In the genomic region with DNA sequence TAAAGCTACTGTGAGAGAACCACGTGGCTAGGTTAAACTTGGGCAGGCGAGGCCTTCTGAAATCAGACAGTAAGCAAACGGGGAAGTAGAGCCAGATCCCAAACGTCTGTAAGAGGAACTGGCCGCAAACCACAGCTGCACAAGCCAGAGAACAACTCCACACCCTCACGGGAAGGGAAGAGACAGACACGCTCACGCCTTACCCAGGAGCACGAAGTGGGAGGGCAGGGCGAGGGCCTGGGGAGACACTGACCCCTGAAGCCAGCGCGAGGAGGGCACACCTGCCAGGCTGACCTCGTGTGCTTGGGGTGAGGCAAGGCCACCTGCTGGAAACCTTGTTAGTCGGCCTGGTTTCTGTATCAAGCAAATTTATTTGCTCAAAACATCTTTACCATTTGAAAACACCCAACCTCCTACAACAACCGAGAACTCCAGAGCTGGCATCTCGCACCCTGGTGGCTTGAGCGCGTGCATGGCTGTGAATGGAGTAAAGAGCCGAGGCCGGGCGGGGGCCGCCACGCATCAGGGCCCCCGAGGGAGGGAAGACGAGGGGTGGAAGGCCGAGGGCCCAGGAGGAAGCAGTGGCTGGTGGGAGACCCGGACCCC, we compare ENCODE assay signal across 8 cellular contexts. TPM values are rescaled to one million over a fixed set of nuclear protein-coding genes. Genes with fewer than 3 reads are reported as not detected.
DNase-seq lines count a peak whose midpoint lies in the region; TF ChIP-seq lines count a peak whose summit lies in the region.

No MANE protein-coding gene starts in this region.

- H4K20me1 ChIP-seq in H9 (ENCODE audit: control insufficient read depth, insufficient read depth, insufficient read length): no peaks in the 10 kb centered on the region

- no peaks in the 10 kb centered on the region for H3K23me2 ChIP-seq in H9 (ENCODE audit: insufficient read length, low read depth, low read length, poor library complexity, severe bottlenecking)

- in situ Hi-C loops in GM13977 (cut with MboI; ENCODE audit: low pct_unique_long_range_greater_than_20kb, low sequenced_read_pairs, unreplicated experiment): no loop called here

- peak overlapping the region; percentile 32 for H2BK5ac ChIP-seq in H9 (ENCODE audit: insufficient read length, low read length)

- H3K9me3 Mint-ChIP-seq in H9: no peaks in the 10 kb centered on the region
- no peaks in the 10 kb centered on the region for H3K9me3 Mint-ChIP-seq in stimulated activated naive CD8-positive, alpha-beta T cell treated with anti-CD3 and anti-CD28 coated beads, Interleukin-15, Interleukin-2, amounts not matched to agents 100 ng/mL and 50 ng/mL, for 24 hours

- H2AK5ac ChIP-seq in H9 (ENCODE audit: insufficient read length, low read length): no peak overlapping the region

- no peak overlapping the region for H3K4me2 ChIP-seq in H9 (ENCODE audit: insufficient read depth, insufficient read length, low read length)

- peaks cover 16 to 53% (median 47%) of the 10 kb centered on the region in 3 experiments; a peak in 6 of 7 replicates for H3K36me3 Mint-ChIP-seq in H9 (ENCODE audit: insufficient read depth in 1 of 3, low read depth in 3 of 3)
- peaks cover 30% of the 10 kb centered on the region for H3K36me3 Mint-ChIP-seq in stimulated activated naive CD8-positive, alpha-beta T cell treated with anti-CD3 and anti-CD28 coated beads, Interleukin-15, Interleukin-2, amounts not matched to agents 100 ng/mL and 50 ng/mL, for 24 hours (ENCODE audit: low read depth)

- H3K9me3 ChIP-seq in H9 (ENCODE audit: control insufficient read depth, low read depth, low read length): no peaks in the 10 kb centered on the region

- WGBS in H9 (ENCODE audit: extremely low coverage, insufficient read length, low lambda C conversion rate): no CpG with 5 or more reads among the region's 27 CpGs

- no peaks in the 10 kb centered on the region for H3K27me3 Mint-ChIP-seq in H9 (ENCODE audit: low read depth)
- H3K27me3 Mint-ChIP-seq in stimulated activated naive CD8-positive, alpha-beta T cell treated with anti-CD3 and anti-CD28 coated beads, Interleukin-15, Interleukin-2, amounts not matched to agents 100 ng/mL and 50 ng/mL, for 24 hours: no peaks in the 10 kb centered on the region

- H3K4me3 Mint-ChIP-seq in H9: no peak overlapping the region
- peak overlapping the region; percentile 28 for H3K4me3 Mint-ChIP-seq in stimulated activated naive CD8-positive, alpha-beta T cell treated with anti-CD3 and anti-CD28 coated beads, Interleukin-15, Interleukin-2, amounts not matched to agents 100 ng/mL and 50 ng/mL, for 24 hours

- peak overlapping the region in 2 of 3 experiments; percentile 61 to 94; a peak in 4 of 7 replicates for H3K27ac Mint-ChIP-seq in H9
- H3K27ac Mint-ChIP-seq in stimulated activated naive CD8-positive, alpha-beta T cell treated with anti-CD3 and anti-CD28 coated beads, Interleukin-15, Interleukin-2, amounts not matched to agents 100 ng/mL and 50 ng/mL, for 24 hours: peak overlapping the region; percentile 88

- no peak overlapping the region for H3K18ac ChIP-seq in H9 (ENCODE audit: insufficient read length, low read depth, low read length)

- TF ChIP-seq CTCF in H9 (conservative IDR thresholded peaks at IDR 0.05) (no peak), GM13977 (IDR thresholded peaks at IDR 0.05; ENCODE audit: extremely low read depth, insufficient read depth, missing control alignments) (no peak)

- H3K14ac ChIP-seq in H9 (ENCODE audit: insufficient read depth, low read length): no peak overlapping the region

- no peak overlapping the region for H4K8ac ChIP-seq in H9 (replicated peaks; ENCODE audit: insufficient read length, low read depth, low read length)

- H2BK15ac ChIP-seq in H9 (ENCODE audit: low read depth, low read length): no peak overlapping the region

- H2BK20ac ChIP-seq in H9 (ENCODE audit: low read depth, low read length, poor library complexity, severe bottlenecking): no peak overlapping the region

- H3K27me3 ChIP-seq in H9 (ENCODE audit: insufficient read depth, low read length): no peaks in the 10 kb centered on the region

- H3K4ac ChIP-seq in H9 (ENCODE audit: low read depth, low read length): no peak overlapping the region

- H3K4me1 ChIP-seq in H9 (ENCODE audit: insufficient read depth, low read length): no peaks in the 10 kb centered on the region

- no peaks in the 10 kb centered on the region for H3K79me1 ChIP-seq in H9 (ENCODE audit: insufficient read depth, low read depth, low read length, poor library complexity, severe bottlenecking)

- no peak overlapping the region for H2BK120ac ChIP-seq in H9 (ENCODE audit: low read depth, low read length, poor library complexity, severe bottlenecking)

- no peak overlapping the region for H3K23ac ChIP-seq in H9 (ENCODE audit: insufficient read length, low read depth, low read length)

- 0 out of 4 replicates have a peak, but pooled peaks cover 0 to 2% of the 10 kb centered on the region in 2 experiments for H3K4me1 Mint-ChIP-seq in H9
- peaks cover 63% of the 10 kb centered on the region for H3K4me1 Mint-ChIP-seq in stimulated activated naive CD8-positive, alpha-beta T cell treated with anti-CD3 and anti-CD28 coated beads, Interleukin-15, Interleukin-2, amounts not matched to agents 100 ng/mL and 50 ng/mL, for 24 hours (ENCODE audit: low read depth)

- no peak overlapping the region for H4K5ac ChIP-seq in H9 (ENCODE audit: insufficient read length, low read depth, low read length)

- no peak overlapping the region for H3K9ac ChIP-seq in H9 (ENCODE audit: extremely low read depth, insufficient read length, low read length)

- no peak for DNase-seq in H9
- DNase-seq in T-helper 9 cell: peak; percentile 52
- DNase-seq in globus pallidus (ENCODE audit: low spot score): peak; percentile 62
- no peak for DNase-seq in NCI-H1092 treated with DMSO at 0.1 percent for 48 hours (lab: John Stamatoyannopoulos, UW)
- no peak for DNase-seq in NCI-H446 (lab: John Stamatoyannopoulos, UW)
- DNase-seq in GM13977 (ENCODE audit: low spot score): no peak
- no peak for DNase-seq in NCI-H524 treated with DMSO at 0.1 percent for 48 hours (lab: John Stamatoyannopoulos, UW)

- no peak overlapping the region for H3T11ph ChIP-seq in H9 (ENCODE audit: low read length)

- H2BK12ac ChIP-seq in H9 (ENCODE audit: insufficient read length, low read depth, low read length): no peak overlapping the region

- no peak overlapping the region for H3K27ac ChIP-seq in H9 (ENCODE audit: insufficient read length, low read depth, low read length)

- no peak overlapping the region for H4K91ac ChIP-seq in H9 (ENCODE audit: insufficient read length, low read depth, low read length)

- no peak overlapping the region for H2AFZ ChIP-seq in H9 (ENCODE audit: low read length)

- H3K56ac ChIP-seq in H9 (ENCODE audit: insufficient read length, low read depth, low read length): no peak overlapping the region

- H3K79me2 ChIP-seq in H9 (ENCODE audit: insufficient read depth, low read length): no peaks in the 10 kb centered on the region

RNA-seq across cellular contexts. Expression of a gene that starts 7.3 kb away (rescaled TPM):
- total RNA-seq in H9 (2021): 261 and 272 TPM in 2 replicates

RNA-seq across cellular contexts. Expression of a gene that starts 15.9 kb away (rescaled TPM):
- total RNA-seq in H9 (2021): 355 and 363 TPM in 2 replicates

RNA-seq across cellular contexts. Expression of a gene that starts 20.9 kb away (rescaled TPM):
- total RNA-seq in H9 (2021): 35.0 and 39.8 TPM in 2 replicates

RNA-seq across cellular contexts. Expression of a gene that starts 48.0 kb away (rescaled TPM):
- 28.3 and 34.6 TPM in 2 replicates for total RNA-seq in H9 (2021)

Comparison
In these comparisons a context has a peak if more than half of its experiments do, and no peak if none do; other contexts are left out.
1. DNase-seq: peak in T-helper 9 cell (single experiment) and globus pallidus (single experiment); none in H9 (single experiment), NCI-H1092 treated with DMSO at 0.1 percent for 48 hours (single experiment), NCI-H446 (0 of 2), GM13977 (single experiment) and NCI-H524 treated with DMSO at 0.1 percent for 48 hours (single experiment).